Comparison of ENCODE assay signal across 16 cellular contexts in the genomic region with DNA sequence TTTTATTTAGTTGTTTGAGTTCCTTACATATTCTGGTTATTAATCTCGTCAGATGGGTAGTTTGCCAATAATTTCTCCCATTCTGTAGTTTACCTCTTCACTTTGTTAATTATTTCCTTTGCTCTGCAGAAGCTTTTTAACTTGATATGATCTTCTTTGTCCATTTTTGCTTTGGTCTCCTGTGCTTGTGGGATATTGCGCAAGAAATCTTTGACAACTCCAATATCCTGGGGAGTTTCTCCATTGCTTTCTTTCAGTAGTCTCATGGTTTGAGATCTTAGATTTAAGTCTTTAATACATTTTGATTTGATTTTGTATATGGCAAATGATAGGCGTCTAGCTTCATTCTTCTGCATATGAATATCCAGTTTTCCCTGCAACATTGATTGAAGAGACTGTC.
A peak's percentile ranks its signal among the peaks of the same experiment; 100 is the strongest.
DNase-seq lines count a peak whose midpoint lies in the region; ATAC-seq, FAIRE-seq and TF ChIP-seq lines count a peak whose summit lies in the region.
"Had no signal": no experiment of that assay in that cellular context is flagged by ENCODE, and none has a peak within 500 bp of the region (broad histone marks: within the 10 kb centered on the region; RNA-seq: fewer than 3 reads in every experiment).

No MANE protein-coding gene starts in this region.

- H3K4me1 ChIP-seq in A549 (no peaks in the 10 kb centered on the region), adipocyte (ENCODE audit: control insufficient read depth, insufficient read depth, low read length) (no peaks in the 10 kb centered on the region), mesenchymal stem cell (ENCODE audit: control insufficient read depth, insufficient read depth, low read depth, low read length) (no peaks in the 10 kb centered on the region)
- H3K4me1 ChIP-seq: BE2C, Caco-2 had no signal

- H3K36me3 ChIP-seq in adipocyte (ENCODE audit: control insufficient read depth, insufficient read depth, low read length, severe bottlenecking) (no peaks in the 10 kb centered on the region), mesenchymal stem cell (ENCODE audit: control insufficient read depth in 1 of 2, insufficient read depth in 2 of 2, low read depth in 1 of 2, low read length in 2 of 2) (no peaks in the 10 kb centered on the region)
- H3K36me3 ChIP-seq: BE2C had no signal

- H2BK120ac ChIP-seq in mesenchymal stem cell (ENCODE audit: low read depth, low read length), result no peak overlapping the region

- H3K23ac ChIP-seq in mesenchymal stem cell (ENCODE audit: low read length in 2 of 2), result no peak overlapping the region

- POLR2A ChIA-PET in A549 (lab: Yijun Ruan, JAX), result no interaction called here

- no peak overlapping the region for H2BK5ac ChIP-seq in mesenchymal stem cell (ENCODE audit: low read depth, low read length, poor library complexity, severe bottlenecking)

- H3K9me3 ChIP-seq in A549 (no peaks in the 10 kb centered on the region), adipocyte (ENCODE audit: control insufficient read depth, low read length) (no peaks in the 10 kb centered on the region), mesenchymal stem cell (ENCODE audit: control insufficient read depth, low read length) (no peaks in the 10 kb centered on the region)
- H3K9me3 ChIP-seq: BE2C, Caco-2 had no signal

- CTCF ChIA-PET in A549 (lab: Yijun Ruan, JAX), result interaction anchor here (1.4 kb wide), 1 partner anchor 11 kb away, joined by 5 read pairs; no protein-coding TSS in a partner anchor

- no peak overlapping the region for H2AK5ac ChIP-seq in mesenchymal stem cell (ENCODE audit: low read length, severe bottlenecking)

- H4K8ac ChIP-seq in mesenchymal stem cell (ENCODE audit: low read length), result no peak overlapping the region

- no peak for DNase-seq in A549 (ENCODE audit: low read depth in 1 of 2, low spot score in 1 of 2)
- peak; percentile 4 for DNase-seq in adipocyte (ENCODE audit: low read depth)
- DNase-seq in mesenchymal stem cell, result peak; percentile 1
- DNase-seq in COR-L47 (lab: John Stamatoyannopoulos, UW), result no peak
- DNase-seq in SHP77 treated with DMSO at 0.1 percent for 48 hours (lab: John Stamatoyannopoulos, UW), result no peak
- DNase-seq: BE2C; Caco-2; CD8-positive, alpha-beta T cell; DND-41; GDM1; H9 had no signal

- H3K79me1 ChIP-seq in mesenchymal stem cell (replicated peaks; ENCODE audit: low read length, poor library complexity, severe bottlenecking), result no peaks in the 10 kb centered on the region

- H2BK15ac ChIP-seq in mesenchymal stem cell (ENCODE audit: low read depth, poor library complexity, severe bottlenecking), result no peak overlapping the region

- TF ChIP-seq POLR2A in A549 (IDR thresholded peaks at IDR 0.05; ENCODE audit: low read length), result no peak

- no peak overlapping the region for H2BK12ac ChIP-seq in mesenchymal stem cell (ENCODE audit: low read length in 2 of 2)

- H3K27me3 ChIP-seq in adipocyte (replicated peaks; ENCODE audit: control insufficient read depth, insufficient read depth, low read length), result no peaks in the 10 kb centered on the region
- H3K27me3 ChIP-seq in mesenchymal stem cell (ENCODE audit: control insufficient read depth in 1 of 2, insufficient read depth in 1 of 2, low read length in 2 of 2), result no peaks in the 10 kb centered on the region
- H3K27me3 ChIP-seq: BE2C had no signal

- FAIRE-seq in A549 (lab: Jason Lieb, UNC), result no peak
- FAIRE-seq: GM12892 had no signal

- no peak overlapping the region for H3K14ac ChIP-seq in mesenchymal stem cell (ENCODE audit: low read length in 2 of 2)

- no peak overlapping the region for H3K4me2 ChIP-seq in A549
- H3K4me2 ChIP-seq in mesenchymal stem cell (ENCODE audit: low read length, poor library complexity, severe bottlenecking), result no peak overlapping the region
- H3K4me2 ChIP-seq: GM23338 had no signal

- H3K27ac ChIP-seq in A549 (no peak overlapping the region), mesenchymal stem cell (ENCODE audit: low read length, poor library complexity, severe bottlenecking) (no peak overlapping the region)
- H3K27ac ChIP-seq: C4-2B had no signal

- H3K4me3 ChIP-seq in A549 (no peak overlapping the region), adipocyte (ENCODE audit: low read length) (no peak overlapping the region), mesenchymal stem cell (ENCODE audit: insufficient read depth in 1 of 2, low read depth in 1 of 2, low read length in 2 of 2) (no peak overlapping the region)
- H3K4me3 ChIP-seq: GM23338 had no signal

- H3K9ac ChIP-seq in adipocyte (ENCODE audit: low read length), result no peak overlapping the region
- H3K9ac ChIP-seq in mesenchymal stem cell (ENCODE audit: low read length), result no peak overlapping the region

- TF ChIP-seq CTCF in A549 (IDR thresholded peaks at IDR 0.05), result no peak

- ATAC-seq in A549, result no peak
- ATAC-seq in HG02852 (IDR thresholded peaks at IDR 0.05; ENCODE audit: unreplicated experiment), result no peak
- ATAC-seq: CD8-positive, alpha-beta T cell; GM23338 had no signal

- H2AFZ ChIP-seq in mesenchymal stem cell (ENCODE audit: low read depth, low read length), result no peak overlapping the region
- H2AFZ ChIP-seq: GM23338 had no signal

- 59% methylated on average over 3 of the region's 3 CpGs for WGBS in A549 (ENCODE audit: missing lambda C conversion rate)
- 100% methylated on average over 1 of the region's 3 CpGs for WGBS in mesenchymal stem cell

- no peak overlapping the region for H3K4ac ChIP-seq in mesenchymal stem cell (ENCODE audit: low read depth in 1 of 2, low read length in 2 of 2)

- TF ChIP-seq EP300 in A549 (IDR thresholded peaks at IDR 0.05), result no peak
- TF ChIP-seq EP300 in Ishikawa (IDR thresholded peaks at IDR 0.05; ENCODE audit: borderline replicate concordance), result no peak

- H3K18ac ChIP-seq in mesenchymal stem cell (ENCODE audit: low read depth in 1 of 2, low read length in 2 of 2), result no peak overlapping the region

- H4K91ac ChIP-seq in mesenchymal stem cell (ENCODE audit: low read length), result no peak overlapping the region

- no peak for TF ChIP-seq RAD21 in A549 (conservative IDR thresholded peaks at IDR 0.05 in 1 of 2, IDR thresholded peaks at IDR 0.05 in 1 of 2)
- TF ChIP-seq RAD21 in Ishikawa (IDR thresholded peaks at IDR 0.05; ENCODE audit: low read depth), result no peak

TF ChIP-seq in A549, 52 proteins besides CTCF, POLR2A, EP300 and RAD21:
- no peak for TF ChIP-seq NR3C1 (IDR thresholded peaks at IDR 0.05)
- peak; percentile 74 to 78 for TF ChIP-seq CEBPB (IDR thresholded peaks at IDR 0.05)
TF ChIP-seq in A549: peak in this region for 1.

TF ChIP-seq in Ishikawa, 13 proteins besides CTCF, POLR2A, EP300 and RAD21:
- TF ChIP-seq CREB1 (IDR thresholded peaks at IDR 0.05; ENCODE audit: low read depth) (no peak), TCF12 (IDR thresholded peaks at IDR 0.05; ENCODE audit: low read depth) (no peak), CEBPB (IDR thresholded peaks at IDR 0.05) (peak; percentile 82)
- TF ChIP-seq, protein P1, sequence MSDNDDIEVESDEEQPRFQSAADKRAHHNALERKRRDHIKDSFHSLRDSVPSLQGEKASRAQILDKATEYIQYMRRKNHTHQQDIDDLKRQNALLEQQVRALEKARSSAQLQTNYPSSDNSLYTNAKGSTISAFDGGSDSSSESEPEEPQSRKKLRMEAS (IDR thresholded peaks at IDR 0.05), result no peak
- TF ChIP-seq, protein P2, sequence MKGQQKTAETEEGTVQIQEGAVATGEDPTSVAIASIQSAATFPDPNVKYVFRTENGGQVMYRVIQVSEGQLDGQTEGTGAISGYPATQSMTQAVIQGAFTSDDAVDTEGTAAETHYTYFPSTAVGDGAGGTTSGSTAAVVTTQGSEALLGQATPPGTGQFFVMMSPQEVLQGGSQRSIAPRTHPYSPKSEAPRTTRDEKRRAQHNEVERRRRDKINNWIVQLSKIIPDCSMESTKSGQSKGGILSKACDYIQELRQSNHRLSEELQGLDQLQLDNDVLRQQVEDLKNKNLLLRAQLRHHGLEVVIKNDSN (IDR thresholded peaks at IDR 0.05), result no peak

Comparison
In these comparisons a context has a peak if more than half of its experiments do, and no peak if none do; other contexts are left out.
1. DNase-seq: peak in adipocyte (single experiment) and mesenchymal stem cell (single experiment); none in A549 (0 of 2), COR-L47 (single experiment) and SHP77 treated with DMSO at 0.1 percent for 48 hours (single experiment).